In the genomic region with DNA sequence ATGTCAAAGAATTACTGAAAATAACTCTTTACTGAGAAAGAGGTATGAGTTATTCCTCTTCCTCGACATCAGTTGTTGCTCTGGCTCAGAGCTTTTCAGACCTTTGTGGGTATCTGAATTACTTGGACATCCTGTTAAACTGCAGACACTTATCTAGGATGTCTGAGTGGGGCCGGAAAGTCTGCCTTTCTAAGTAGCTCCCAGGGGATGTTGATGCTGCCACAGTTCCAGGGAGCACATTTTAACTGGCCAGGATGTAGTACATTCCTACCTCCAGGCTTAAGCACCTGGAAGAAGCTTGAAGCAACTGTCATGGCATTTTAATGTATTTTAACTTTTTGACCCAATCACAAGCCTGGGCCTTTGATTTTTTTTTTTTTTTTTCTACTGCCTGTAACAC, we compare ENCODE assay signal across 2 cellular contexts.
TF ChIP-seq lines count a peak whose summit lies in the region.

No MANE protein-coding gene starts in this region.

TF ChIP-seq in GM23338, 12 proteins besides CTCF, POLR2A, EP300 and RAD21 (continues in another document):
- TF ChIP-seq, protein P1, sequence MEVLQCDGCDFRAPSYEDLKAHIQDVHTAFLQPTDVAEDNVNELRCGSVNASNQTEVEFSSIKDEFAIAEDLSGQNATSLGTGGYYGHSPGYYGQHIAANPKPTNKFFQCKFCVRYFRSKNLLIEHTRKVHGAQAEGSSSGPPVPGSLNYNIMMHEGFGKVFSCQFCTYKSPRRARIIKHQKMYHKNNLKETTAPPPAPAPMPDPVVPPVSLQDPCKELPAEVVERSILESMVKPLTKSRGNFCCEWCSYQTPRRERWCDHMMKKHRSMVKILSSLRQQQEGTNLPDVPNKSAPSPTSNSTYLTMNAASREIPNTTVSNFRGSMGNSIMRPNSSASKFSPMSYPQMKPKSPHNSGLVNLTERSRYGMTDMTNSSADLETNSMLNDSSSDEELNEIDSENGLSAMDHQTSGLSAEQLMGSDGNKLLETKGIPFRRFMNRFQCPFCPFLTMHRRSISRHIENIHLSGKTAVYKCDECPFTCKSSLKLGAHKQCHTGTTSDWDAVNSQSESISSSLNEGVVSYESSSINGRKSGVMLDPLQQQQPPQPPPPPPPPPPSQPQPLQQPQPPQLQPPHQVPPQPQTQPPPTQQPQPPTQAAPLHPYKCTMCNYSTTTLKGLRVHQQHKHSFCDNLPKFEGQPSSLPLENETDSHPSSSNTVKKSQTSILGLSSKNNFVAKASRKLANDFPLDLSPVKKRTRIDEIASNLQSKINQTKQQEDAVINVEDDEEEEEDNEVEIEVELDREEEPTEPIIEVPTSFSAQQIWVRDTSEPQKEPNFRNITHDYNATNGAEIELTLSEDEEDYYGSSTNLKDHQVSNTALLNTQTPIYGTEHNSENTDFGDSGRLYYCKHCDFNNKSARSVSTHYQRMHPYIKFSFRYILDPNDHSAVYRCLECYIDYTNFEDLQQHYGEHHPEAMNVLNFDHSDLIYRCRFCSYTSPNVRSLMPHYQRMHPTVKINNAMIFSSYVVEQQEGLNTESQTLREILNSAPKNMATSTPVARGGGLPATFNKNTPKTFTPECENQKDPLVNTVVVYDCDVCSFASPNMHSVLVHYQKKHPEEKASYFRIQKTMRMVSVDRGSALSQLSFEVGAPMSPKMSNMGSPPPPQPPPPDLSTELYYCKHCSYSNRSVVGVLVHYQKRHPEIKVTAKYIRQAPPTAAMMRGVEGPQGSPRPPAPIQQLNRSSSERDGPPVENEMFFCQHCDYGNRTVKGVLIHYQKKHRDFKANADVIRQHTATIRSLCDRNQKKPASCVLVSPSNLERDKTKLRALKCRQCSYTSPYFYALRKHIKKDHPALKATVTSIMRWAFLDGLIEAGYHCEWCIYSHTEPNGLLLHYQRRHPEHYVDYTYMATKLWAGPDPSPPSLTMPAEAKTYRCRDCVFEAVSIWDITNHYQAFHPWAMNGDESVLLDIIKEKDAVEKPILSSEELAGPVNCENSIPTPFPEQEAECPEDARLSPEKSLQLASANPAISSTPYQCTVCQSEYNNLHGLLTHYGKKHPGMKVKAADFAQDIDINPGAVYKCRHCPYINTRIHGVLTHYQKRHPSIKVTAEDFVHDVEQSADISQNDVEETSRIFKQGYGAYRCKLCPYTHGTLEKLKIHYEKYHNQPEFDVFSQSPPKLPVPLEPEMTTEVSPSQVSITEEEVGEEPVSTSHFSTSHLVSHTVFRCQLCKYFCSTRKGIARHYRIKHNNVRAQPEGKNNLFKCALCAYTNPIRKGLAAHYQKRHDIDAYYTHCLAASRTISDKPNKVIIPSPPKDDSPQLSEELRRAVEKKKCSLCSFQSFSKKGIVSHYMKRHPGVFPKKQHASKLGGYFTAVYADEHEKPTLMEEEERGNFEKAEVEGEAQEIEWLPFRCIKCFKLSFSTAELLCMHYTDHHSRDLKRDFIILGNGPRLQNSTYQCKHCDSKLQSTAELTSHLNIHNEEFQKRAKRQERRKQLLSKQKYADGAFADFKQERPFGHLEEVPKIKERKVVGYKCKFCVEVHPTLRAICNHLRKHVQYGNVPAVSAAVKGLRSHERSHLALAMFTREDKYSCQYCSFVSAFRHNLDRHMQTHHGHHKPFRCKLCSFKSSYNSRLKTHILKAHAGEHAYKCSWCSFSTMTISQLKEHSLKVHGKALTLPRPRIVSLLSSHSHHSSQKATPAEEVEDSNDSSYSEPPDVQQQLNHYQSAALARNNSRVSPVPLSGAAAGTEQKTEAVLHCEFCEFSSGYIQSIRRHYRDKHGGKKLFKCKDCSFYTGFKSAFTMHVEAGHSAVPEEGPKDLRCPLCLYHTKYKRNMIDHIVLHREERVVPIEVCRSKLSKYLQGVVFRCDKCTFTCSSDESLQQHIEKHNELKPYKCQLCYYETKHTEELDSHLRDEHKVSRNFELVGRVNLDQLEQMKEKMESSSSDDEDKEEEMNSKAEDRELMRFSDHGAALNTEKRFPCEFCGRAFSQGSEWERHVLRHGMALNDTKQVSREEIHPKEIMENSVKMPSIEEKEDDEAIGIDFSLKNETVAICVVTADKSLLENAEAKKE (CRISPR knock-in tag; IDR thresholded peaks at IDR 0.05), result no peak
- TF ChIP-seq, protein P2, sequence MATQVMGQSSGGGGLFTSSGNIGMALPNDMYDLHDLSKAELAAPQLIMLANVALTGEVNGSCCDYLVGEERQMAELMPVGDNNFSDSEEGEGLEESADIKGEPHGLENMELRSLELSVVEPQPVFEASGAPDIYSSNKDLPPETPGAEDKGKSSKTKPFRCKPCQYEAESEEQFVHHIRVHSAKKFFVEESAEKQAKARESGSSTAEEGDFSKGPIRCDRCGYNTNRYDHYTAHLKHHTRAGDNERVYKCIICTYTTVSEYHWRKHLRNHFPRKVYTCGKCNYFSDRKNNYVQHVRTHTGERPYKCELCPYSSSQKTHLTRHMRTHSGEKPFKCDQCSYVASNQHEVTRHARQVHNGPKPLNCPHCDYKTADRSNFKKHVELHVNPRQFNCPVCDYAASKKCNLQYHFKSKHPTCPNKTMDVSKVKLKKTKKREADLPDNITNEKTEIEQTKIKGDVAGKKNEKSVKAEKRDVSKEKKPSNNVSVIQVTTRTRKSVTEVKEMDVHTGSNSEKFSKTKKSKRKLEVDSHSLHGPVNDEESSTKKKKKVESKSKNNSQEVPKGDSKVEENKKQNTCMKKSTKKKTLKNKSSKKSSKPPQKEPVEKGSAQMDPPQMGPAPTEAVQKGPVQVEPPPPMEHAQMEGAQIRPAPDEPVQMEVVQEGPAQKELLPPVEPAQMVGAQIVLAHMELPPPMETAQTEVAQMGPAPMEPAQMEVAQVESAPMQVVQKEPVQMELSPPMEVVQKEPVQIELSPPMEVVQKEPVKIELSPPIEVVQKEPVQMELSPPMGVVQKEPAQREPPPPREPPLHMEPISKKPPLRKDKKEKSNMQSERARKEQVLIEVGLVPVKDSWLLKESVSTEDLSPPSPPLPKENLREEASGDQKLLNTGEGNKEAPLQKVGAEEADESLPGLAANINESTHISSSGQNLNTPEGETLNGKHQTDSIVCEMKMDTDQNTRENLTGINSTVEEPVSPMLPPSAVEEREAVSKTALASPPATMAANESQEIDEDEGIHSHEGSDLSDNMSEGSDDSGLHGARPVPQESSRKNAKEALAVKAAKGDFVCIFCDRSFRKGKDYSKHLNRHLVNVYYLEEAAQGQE (IDR thresholded peaks at IDR 0.05; ENCODE audit: unreplicated experiment), result no peak
- TF ChIP-seq STAT1 (IDR thresholded peaks at IDR 0.05; ENCODE audit: unreplicated experiment), result no peak
- no peak for TF ChIP-seq CREB1 (CRISPR knock-in tag; IDR thresholded peaks at IDR 0.05; ENCODE audit: low read depth)
- TF ChIP-seq ZNF114 (CRISPR knock-in tag; IDR thresholded peaks at IDR 0.05), result no peak
- TF ChIP-seq NANOG (IDR thresholded peaks at IDR 0.05; ENCODE audit: borderline replicate concordance), result no peak
- no peak for TF ChIP-seq ZNF331 (CRISPR knock-in tag; IDR thresholded peaks at IDR 0.05; ENCODE audit: low read depth)
- no peak for TF ChIP-seq JUNB (IDR thresholded peaks at IDR 0.05; ENCODE audit: unreplicated experiment)
- TF ChIP-seq POLR2AphosphoS5 (IDR thresholded peaks at IDR 0.05; ENCODE audit: low read depth), result no peak
- TF ChIP-seq, protein P3, sequence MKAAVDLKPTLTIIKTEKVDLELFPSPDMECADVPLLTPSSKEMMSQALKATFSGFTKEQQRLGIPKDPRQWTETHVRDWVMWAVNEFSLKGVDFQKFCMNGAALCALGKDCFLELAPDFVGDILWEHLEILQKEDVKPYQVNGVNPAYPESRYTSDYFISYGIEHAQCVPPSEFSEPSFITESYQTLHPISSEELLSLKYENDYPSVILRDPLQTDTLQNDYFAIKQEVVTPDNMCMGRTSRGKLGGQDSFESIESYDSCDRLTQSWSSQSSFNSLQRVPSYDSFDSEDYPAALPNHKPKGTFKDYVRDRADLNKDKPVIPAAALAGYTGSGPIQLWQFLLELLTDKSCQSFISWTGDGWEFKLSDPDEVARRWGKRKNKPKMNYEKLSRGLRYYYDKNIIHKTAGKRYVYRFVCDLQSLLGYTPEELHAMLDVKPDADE (IDR thresholded peaks at IDR 0.05), result no peak

TF ChIP-seq in SK-N-SH, 30 proteins besides CTCF, POLR2A, EP300 and RAD21:
- TF ChIP-seq, protein P4, sequence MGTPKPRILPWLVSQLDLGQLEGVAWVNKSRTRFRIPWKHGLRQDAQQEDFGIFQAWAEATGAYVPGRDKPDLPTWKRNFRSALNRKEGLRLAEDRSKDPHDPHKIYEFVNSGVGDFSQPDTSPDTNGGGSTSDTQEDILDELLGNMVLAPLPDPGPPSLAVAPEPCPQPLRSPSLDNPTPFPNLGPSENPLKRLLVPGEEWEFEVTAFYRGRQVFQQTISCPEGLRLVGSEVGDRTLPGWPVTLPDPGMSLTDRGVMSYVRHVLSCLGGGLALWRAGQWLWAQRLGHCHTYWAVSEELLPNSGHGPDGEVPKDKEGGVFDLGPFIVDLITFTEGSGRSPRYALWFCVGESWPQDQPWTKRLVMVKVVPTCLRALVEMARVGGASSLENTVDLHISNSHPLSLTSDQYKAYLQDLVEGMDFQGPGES (IDR thresholded peaks at IDR 0.05; ENCODE audit: low read depth, low read length), result no peak
- TF ChIP-seq SMC3 (IDR thresholded peaks at IDR 0.05; ENCODE audit: low read depth, low read length) (no peak), GATA2 (CRISPR knock-in tag; IDR thresholded peaks at IDR 0.05) (no peak), POLR2AphosphoS5 (IDR thresholded peaks at IDR 0.05; ENCODE audit: low read depth, low read length) (no peak), JUND (IDR thresholded peaks at IDR 0.05) (no peak), RCOR1 (IDR thresholded peaks at IDR 0.05; ENCODE audit: low read length) (no peak), FOXJ3 (CRISPR knock-in tag; IDR thresholded peaks at IDR 0.05) (no peak), ELF1 (IDR thresholded peaks at IDR 0.05) (no peak), MXI1 (IDR thresholded peaks at IDR 0.05; ENCODE audit: low read depth, low read length) (no peak), FOXM1 (IDR thresholded peaks at IDR 0.05; ENCODE audit: low read depth) (no peak)
- TF ChIP-seq, protein P5, sequence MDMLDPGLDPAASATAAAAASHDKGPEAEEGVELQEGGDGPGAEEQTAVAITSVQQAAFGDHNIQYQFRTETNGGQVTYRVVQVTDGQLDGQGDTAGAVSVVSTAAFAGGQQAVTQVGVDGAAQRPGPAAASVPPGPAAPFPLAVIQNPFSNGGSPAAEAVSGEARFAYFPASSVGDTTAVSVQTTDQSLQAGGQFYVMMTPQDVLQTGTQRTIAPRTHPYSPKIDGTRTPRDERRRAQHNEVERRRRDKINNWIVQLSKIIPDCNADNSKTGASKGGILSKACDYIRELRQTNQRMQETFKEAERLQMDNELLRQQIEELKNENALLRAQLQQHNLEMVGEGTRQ (IDR thresholded peaks at IDR 0.05; ENCODE audit: borderline replicate concordance, low read depth, low read length), result no peak
- TF ChIP-seq, protein P6, sequence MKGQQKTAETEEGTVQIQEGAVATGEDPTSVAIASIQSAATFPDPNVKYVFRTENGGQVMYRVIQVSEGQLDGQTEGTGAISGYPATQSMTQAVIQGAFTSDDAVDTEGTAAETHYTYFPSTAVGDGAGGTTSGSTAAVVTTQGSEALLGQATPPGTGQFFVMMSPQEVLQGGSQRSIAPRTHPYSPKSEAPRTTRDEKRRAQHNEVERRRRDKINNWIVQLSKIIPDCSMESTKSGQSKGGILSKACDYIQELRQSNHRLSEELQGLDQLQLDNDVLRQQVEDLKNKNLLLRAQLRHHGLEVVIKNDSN (IDR thresholded peaks at IDR 0.05; ENCODE audit: borderline replicate concordance, low read depth), result no peak
